2 cellular contexts compared by ENCODE assay signal in the genomic region with DNA sequence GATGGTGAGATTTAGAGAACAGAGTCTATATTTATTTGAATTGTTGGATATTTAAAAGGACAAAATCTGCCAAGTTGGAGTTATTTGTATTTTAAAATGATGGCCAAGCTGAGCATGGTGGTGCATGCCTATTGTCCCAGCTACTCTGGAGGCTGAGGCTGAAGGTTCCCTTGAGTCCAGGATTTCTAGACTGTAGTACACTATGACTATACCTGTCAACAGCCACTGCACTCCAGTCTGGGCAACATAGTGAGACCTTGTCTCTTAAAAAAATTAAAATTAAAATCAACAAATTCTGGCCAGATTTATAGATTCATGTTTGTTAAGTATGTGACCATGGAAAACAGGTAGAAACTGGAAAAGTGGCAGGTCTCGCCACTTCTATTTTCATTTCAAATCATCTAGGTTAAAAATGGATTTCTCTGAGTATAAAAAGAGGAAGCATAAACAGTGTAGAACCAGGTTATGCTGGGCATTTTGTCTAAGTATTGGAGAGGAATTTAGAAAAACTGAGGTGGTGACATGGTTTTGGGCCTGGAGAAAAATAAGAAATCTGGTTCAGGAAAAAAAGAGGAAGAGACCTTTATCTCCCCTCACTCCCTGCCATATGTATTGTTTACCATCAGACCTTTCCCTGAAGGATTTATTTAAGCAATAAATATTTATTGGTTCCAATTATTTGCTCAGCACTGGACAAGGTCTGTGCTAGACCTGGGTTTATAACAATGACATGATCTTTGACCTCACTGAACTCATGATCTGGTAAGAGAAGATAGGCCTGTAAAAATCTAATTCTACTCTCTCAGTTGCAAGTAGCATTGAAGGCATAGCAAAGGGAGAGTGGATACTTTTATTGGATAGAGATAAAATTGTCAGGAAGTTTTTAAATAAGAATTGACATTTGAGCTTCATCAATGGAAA.
TF ChIP-seq lines count a peak whose summit lies in the region.

No MANE protein-coding gene starts in this region.

TF ChIP-seq in liver, 16 proteins besides CTCF, POLR2A, EP300 and RAD21 (continued from another document):
- TF ChIP-seq, protein P1, sequence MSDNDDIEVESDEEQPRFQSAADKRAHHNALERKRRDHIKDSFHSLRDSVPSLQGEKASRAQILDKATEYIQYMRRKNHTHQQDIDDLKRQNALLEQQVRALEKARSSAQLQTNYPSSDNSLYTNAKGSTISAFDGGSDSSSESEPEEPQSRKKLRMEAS (IDR thresholded peaks at IDR 0.05) = no peak
- peak; percentile 44 for TF ChIP-seq NR2F2 (IDR thresholded peaks at IDR 0.05)
- no peak for TF ChIP-seq GABPA (IDR thresholded peaks at IDR 0.05 in 1 of 2, conservative IDR thresholded peaks at IDR 0.05 in 1 of 2)
- TF ChIP-seq, protein P2, sequence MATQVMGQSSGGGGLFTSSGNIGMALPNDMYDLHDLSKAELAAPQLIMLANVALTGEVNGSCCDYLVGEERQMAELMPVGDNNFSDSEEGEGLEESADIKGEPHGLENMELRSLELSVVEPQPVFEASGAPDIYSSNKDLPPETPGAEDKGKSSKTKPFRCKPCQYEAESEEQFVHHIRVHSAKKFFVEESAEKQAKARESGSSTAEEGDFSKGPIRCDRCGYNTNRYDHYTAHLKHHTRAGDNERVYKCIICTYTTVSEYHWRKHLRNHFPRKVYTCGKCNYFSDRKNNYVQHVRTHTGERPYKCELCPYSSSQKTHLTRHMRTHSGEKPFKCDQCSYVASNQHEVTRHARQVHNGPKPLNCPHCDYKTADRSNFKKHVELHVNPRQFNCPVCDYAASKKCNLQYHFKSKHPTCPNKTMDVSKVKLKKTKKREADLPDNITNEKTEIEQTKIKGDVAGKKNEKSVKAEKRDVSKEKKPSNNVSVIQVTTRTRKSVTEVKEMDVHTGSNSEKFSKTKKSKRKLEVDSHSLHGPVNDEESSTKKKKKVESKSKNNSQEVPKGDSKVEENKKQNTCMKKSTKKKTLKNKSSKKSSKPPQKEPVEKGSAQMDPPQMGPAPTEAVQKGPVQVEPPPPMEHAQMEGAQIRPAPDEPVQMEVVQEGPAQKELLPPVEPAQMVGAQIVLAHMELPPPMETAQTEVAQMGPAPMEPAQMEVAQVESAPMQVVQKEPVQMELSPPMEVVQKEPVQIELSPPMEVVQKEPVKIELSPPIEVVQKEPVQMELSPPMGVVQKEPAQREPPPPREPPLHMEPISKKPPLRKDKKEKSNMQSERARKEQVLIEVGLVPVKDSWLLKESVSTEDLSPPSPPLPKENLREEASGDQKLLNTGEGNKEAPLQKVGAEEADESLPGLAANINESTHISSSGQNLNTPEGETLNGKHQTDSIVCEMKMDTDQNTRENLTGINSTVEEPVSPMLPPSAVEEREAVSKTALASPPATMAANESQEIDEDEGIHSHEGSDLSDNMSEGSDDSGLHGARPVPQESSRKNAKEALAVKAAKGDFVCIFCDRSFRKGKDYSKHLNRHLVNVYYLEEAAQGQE (IDR thresholded peaks at IDR 0.05) = peak; percentile 81
- no peak for TF ChIP-seq EGR1 (IDR thresholded peaks at IDR 0.05; ENCODE audit: low read depth in 2 of 2)
- no peak for TF ChIP-seq FOXA2 (IDR thresholded peaks at IDR 0.05)
- TF ChIP-seq HNF4G (IDR thresholded peaks at IDR 0.05) = no peak
- TF ChIP-seq, protein P3, sequence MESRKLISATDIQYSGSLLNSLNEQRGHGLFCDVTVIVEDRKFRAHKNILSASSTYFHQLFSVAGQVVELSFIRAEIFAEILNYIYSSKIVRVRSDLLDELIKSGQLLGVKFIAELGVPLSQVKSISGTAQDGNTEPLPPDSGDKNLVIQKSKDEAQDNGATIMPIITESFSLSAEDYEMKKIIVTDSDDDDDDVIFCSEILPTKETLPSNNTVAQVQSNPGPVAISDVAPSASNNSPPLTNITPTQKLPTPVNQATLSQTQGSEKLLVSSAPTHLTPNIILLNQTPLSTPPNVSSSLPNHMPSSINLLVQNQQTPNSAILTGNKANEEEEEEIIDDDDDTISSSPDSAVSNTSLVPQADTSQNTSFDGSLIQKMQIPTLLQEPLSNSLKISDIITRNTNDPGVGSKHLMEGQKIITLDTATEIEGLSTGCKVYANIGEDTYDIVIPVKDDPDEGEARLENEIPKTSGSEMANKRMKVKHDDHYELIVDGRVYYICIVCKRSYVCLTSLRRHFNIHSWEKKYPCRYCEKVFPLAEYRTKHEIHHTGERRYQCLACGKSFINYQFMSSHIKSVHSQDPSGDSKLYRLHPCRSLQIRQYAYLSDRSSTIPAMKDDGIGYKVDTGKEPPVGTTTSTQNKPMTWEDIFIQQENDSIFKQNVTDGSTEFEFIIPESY (IDR thresholded peaks at IDR 0.05) = no peak
- no peak for TF ChIP-seq JUND (IDR thresholded peaks at IDR 0.05)
- TF ChIP-seq HNF4A (conservative IDR thresholded peaks at IDR 0.05) = peak; percentile 38 to 47
- TF ChIP-seq FOXA1 (IDR thresholded peaks at IDR 0.05) = no peak
- no peak for TF ChIP-seq TAF1 (conservative IDR thresholded peaks at IDR 0.05)

TF ChIP-seq in HepG2, 621 proteins besides CTCF, POLR2A, EP300 and RAD21:
- TF ChIP-seq, protein P4, sequence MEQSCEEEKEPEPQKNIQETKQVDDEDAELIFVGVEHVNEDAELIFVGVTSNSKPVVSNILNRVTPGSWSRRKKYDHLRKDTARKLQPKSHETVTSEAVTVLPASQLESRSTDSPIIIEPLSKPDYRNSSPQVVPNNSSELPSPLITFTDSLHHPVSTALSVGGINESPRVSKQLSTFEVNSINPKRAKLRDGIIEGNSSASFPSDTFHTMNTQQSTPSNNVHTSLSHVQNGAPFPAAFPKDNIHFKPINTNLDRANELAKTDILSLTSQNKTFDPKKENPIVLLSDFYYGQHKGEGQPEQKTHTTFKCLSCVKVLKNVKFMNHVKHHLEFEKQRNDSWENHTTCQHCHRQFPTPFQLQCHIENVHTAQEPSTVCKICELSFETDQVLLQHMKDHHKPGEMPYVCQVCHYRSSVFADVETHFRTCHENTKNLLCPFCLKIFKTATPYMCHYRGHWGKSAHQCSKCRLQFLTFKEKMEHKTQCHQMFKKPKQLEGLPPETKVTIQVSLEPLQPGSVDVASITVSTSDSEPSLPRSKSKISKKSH (CRISPR knock-in tag; IDR thresholded peaks at IDR 0.05; ENCODE audit: borderline replicate concordance) = no peak
- TF ChIP-seq CBX1 (IDR thresholded peaks at IDR 0.05; ENCODE audit: low read depth) = no peak
- no peak for TF ChIP-seq ZNF616 (CRISPR knock-in tag; IDR thresholded peaks at IDR 0.05; ENCODE audit: low read depth)
- no peak for TF ChIP-seq ATF7-NPFF (CRISPR knock-in tag; IDR thresholded peaks at IDR 0.05; ENCODE audit: low read depth)
- no peak for TF ChIP-seq ZNF468 (CRISPR knock-in tag; IDR thresholded peaks at IDR 0.05)
- TF ChIP-seq, protein P5, sequence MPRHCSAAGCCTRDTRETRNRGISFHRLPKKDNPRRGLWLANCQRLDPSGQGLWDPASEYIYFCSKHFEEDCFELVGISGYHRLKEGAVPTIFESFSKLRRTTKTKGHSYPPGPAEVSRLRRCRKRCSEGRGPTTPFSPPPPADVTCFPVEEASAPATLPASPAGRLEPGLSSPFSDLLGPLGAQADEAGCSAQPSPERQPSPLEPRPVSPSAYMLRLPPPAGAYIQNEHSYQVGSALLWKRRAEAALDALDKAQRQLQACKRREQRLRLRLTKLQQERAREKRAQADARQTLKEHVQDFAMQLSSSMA (CRISPR knock-in tag; IDR thresholded peaks at IDR 0.05) = no peak
- no peak for TF ChIP-seq SP140L (CRISPR knock-in tag; IDR thresholded peaks at IDR 0.05; ENCODE audit: borderline replicate concordance)
- no peak for TF ChIP-seq FOSL1 (CRISPR knock-in tag; IDR thresholded peaks at IDR 0.05; ENCODE audit: borderline replicate concordance)
- TF ChIP-seq, protein P6, sequence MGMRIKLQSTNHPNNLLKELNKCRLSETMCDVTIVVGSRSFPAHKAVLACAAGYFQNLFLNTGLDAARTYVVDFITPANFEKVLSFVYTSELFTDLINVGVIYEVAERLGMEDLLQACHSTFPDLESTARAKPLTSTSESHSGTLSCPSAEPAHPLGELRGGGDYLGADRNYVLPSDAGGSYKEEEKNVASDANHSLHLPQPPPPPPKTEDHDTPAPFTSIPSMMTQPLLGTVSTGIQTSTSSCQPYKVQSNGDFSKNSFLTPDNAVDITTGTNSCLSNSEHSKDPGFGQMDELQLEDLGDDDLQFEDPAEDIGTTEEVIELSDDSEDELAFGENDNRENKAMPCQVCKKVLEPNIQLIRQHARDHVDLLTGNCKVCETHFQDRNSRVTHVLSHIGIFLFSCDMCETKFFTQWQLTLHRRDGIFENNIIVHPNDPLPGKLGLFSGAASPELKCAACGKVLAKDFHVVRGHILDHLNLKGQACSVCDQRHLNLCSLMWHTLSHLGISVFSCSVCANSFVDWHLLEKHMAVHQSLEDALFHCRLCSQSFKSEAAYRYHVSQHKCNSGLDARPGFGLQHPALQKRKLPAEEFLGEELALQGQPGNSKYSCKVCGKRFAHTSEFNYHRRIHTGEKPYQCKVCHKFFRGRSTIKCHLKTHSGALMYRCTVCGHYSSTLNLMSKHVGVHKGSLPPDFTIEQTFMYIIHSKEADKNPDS (CRISPR knock-in tag; IDR thresholded peaks at IDR 0.05) = no peak
- TF ChIP-seq ZNF20 (CRISPR knock-in tag; IDR thresholded peaks at IDR 0.05) = no peak
- no peak for TF ChIP-seq NCOA2 (CRISPR knock-in tag; IDR thresholded peaks at IDR 0.05)
- TF ChIP-seq, protein P7, sequence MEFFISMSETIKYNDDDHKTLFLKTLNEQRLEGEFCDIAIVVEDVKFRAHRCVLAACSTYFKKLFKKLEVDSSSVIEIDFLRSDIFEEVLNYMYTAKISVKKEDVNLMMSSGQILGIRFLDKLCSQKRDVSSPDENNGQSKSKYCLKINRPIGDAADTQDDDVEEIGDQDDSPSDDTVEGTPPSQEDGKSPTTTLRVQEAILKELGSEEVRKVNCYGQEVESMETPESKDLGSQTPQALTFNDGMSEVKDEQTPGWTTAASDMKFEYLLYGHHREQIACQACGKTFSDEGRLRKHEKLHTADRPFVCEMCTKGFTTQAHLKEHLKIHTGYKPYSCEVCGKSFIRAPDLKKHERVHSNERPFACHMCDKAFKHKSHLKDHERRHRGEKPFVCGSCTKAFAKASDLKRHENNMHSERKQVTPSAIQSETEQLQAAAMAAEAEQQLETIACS (CRISPR knock-in tag; IDR thresholded peaks at IDR 0.05) = no peak
- TF ChIP-seq, protein P8, sequence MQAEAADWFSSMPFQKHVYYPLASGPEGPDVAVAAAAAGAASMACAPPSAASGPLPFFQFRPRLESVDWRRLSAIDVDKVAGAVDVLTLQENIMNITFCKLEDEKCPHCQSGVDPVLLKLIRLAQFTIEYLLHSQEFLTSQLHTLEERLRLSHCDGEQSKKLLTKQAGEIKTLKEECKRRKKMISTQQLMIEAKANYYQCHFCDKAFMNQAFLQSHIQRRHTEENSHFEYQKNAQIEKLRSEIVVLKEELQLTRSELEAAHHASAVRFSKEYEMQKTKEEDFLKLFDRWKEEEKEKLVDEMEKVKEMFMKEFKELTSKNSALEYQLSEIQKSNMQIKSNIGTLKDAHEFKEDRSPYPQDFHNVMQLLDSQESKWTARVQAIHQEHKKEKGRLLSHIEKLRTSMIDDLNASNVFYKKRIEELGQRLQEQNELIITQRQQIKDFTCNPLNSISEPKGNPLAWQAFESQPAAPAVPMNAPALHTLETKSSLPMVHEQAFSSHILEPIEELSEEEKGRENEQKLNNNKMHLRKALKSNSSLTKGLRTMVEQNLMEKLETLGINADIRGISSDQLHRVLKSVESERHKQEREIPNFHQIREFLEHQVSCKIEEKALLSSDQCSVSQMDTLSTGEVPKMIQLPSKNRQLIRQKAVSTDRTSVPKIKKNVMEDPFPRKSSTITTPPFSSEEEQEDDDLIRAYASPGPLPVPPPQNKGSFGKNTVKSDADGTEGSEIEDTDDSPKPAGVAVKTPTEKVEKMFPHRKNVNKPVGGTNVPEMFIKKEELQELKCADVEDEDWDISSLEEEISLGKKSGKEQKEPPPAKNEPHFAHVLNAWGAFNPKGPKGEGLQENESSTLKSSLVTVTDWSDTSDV (CRISPR knock-in tag; IDR thresholded peaks at IDR 0.05) = no peak
- no peak for TF ChIP-seq ZNF292 (CRISPR knock-in tag; IDR thresholded peaks at IDR 0.05; ENCODE audit: borderline replicate concordance, low read depth)
- no peak for TF ChIP-seq ADNP (CRISPR knock-in tag; IDR thresholded peaks at IDR 0.05)
